ENCODE assay signal across 26 cellular contexts in the genomic region with DNA sequence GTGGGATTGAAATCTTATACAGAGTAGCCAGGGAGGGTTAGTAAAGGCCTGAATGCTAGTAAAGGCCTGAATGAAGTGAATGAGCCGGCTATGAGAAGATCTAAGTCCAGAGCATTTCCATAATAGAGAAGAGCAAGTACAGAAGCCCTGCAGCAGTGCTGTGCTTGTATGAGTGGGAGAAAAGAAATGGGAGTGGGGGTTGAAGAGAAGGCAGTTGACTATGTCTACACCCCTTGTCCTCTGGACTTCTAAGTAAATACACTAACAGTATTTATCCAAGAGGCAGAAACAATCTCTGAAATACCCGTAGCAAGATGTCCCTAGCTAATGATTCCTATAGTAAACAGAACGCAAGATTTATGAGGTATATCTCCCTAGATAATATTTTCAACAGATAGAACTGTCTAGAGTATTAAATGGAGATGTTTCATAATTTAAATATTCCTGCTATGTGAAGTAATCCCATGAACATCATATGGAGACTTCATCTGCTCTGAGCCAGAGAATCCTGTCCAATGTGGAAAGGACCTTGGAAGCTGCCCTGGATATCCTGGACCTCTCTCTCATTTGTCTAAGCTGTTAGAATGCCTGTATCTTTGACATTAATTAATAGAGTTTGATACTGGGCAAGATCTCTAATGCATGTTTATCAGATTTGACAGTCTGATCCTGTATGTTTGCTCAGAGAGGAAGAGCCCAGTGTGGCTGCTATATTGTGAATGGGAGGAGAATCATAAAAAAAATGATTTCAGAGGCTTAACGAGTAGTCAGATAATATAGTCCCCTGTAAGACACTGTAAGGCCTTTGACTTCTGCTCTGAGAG.
"Had no signal": no experiment of that assay in that cellular context is flagged by ENCODE, and none has a peak within 500 bp of the region (broad histone marks: within the 10 kb centered on the region; RNA-seq: fewer than 3 reads in every experiment).

No MANE protein-coding gene starts in this region.

- H3K4me3 ChIP-seq: body of pancreas, colonic mucosa, gastrocnemius medialis, left ventricle myocardium inferior, lung, spleen, testis, transverse colon had no signal

- DNase-seq: activated CD4-positive, alpha-beta T cell treated with anti-CD3 and anti-CD28 coated beads, Interleukin-2, amount 10 ng/mL, durations not matched to agents 7 days and 5 days; activated CD4-positive, CD25-positive, alpha-beta regulatory T cell treated with anti-CD3 and anti-CD28 coated beads, Interleukin-2, amount 50 U/mL, for 72 hours; activated CD8-positive, alpha-beta T cell treated with anti-CD3 and anti-CD28 coated beads for 36 hours; activated naive CD4-positive, alpha-beta T cell; activated T-cell treated with anti-CD3 and anti-CD28 coated beads, Interleukin-2, amount 50 U/mL, for 48 hours; anterior cingulate cortex; body of pancreas; cerebellar nuclear complex; colonic mucosa; effector memory CD4-positive, alpha-beta T cell; gastrocnemius medialis; glutamatergic neuron; islet precursor cell; left ventricle myocardium inferior; mesendoderm; posterior cingulate gyrus; right cardiac atrium; spleen; stimulated activated naive CD4-positive, alpha-beta T cell; T-helper 17 cell; T1000; testis; transverse colon had no signal

- ATAC-seq: activated CD8-positive, alpha-beta T cell treated with anti-CD3 and anti-CD28 coated beads for 36 hours; activated naive CD4-positive, alpha-beta T cell treated with anti-CD3 and anti-CD28 coated beads, Interleukin-2, amount 50 U/mL, for 72 hours; body of pancreas; gastrocnemius medialis; natural killer cell treated with Interleukin-12 subunit alpha and Interleukin-12 subunit beta and Interleukin-15 and Interleukin-18, amount 100 ng/mL, for 72 hours; right cardiac atrium; T-helper 17 cell had no signal

- H3K36me3 Mint-ChIP-seq: activated naive CD4-positive, alpha-beta T cell treated with anti-CD3 and anti-CD28 coated beads, Interleukin-2, amount 50 U/mL, for 72 hours; natural killer cell treated with Interleukin-12 subunit alpha and Interleukin-12 subunit beta and Interleukin-15 and Interleukin-18, amount 100 ng/mL, for 72 hours had no signal

- H3K4me3 Mint-ChIP-seq: activated CD4-positive, alpha-beta T cell treated with anti-CD3 and anti-CD28 coated beads, Interleukin-2, amount 10 ng/mL, durations not matched to agents 7 days and 5 days; activated CD8-positive, alpha-beta T cell treated with anti-CD3 and anti-CD28 coated beads for 36 hours; natural killer cell treated with Interleukin-12 subunit alpha and Interleukin-12 subunit beta and Interleukin-15 and Interleukin-18, amount 100 ng/mL, for 72 hours; T-helper 17 cell had no signal

- H3K27me3 Mint-ChIP-seq: activated CD4-positive, alpha-beta T cell treated with anti-CD3 and anti-CD28 coated beads, Interleukin-2, amount 10 ng/mL, durations not matched to agents 7 days and 5 days; activated CD8-positive, alpha-beta T cell treated with anti-CD3 and anti-CD28 coated beads for 36 hours; natural killer cell treated with Interleukin-12 subunit alpha and Interleukin-12 subunit beta and Interleukin-15 and Interleukin-18, amount 100 ng/mL, for 72 hours; T-helper 17 cell had no signal

- H3K9me3 Mint-ChIP-seq: activated CD4-positive, alpha-beta T cell treated with anti-CD3 and anti-CD28 coated beads, Interleukin-2, amount 10 ng/mL, durations not matched to agents 7 days and 5 days; activated CD8-positive, alpha-beta T cell treated with anti-CD3 and anti-CD28 coated beads for 36 hours; activated naive CD4-positive, alpha-beta T cell treated with anti-CD3 and anti-CD28 coated beads, Interleukin-2, amount 50 U/mL, for 72 hours had no signal

- H3K27ac Mint-ChIP-seq: activated CD4-positive, alpha-beta T cell treated with anti-CD3 and anti-CD28 coated beads, Interleukin-2, amount 10 ng/mL, durations not matched to agents 7 days and 5 days; activated CD8-positive, alpha-beta T cell treated with anti-CD3 and anti-CD28 coated beads for 36 hours; activated naive CD4-positive, alpha-beta T cell treated with anti-CD3 and anti-CD28 coated beads, Interleukin-2, amount 50 U/mL, for 72 hours; natural killer cell treated with Interleukin-12 subunit alpha and Interleukin-12 subunit beta and Interleukin-15 and Interleukin-18, amount 100 ng/mL, for 72 hours; T-helper 17 cell had no signal
